18 cellular contexts compared by ENCODE assay signal in genomic region chr15:51939216-51939615, GRCh38.
"Had no signal": no experiment of that assay in that cellular context is flagged by ENCODE, and none has a peak within 500 bp of the region (broad histone marks: within the 10 kb centered on the region; RNA-seq: fewer than 3 reads in every experiment).

No MANE protein-coding gene starts in this region.

- H3K4me3 ChIP-seq: breast epithelium, dorsolateral prefrontal cortex, left lung had no signal

- H3K36me3 ChIP-seq: breast epithelium had no signal

- H3K4me3 Mint-ChIP-seq: activated CD8-positive, alpha-beta memory T cell treated with anti-CD3 and anti-CD28 coated beads, Interleukin-2, amount 10 ng/mL, durations not matched to agents 7 days and 5 days; activated naive CD8-positive, alpha-beta T cell; natural killer cell; stimulated activated effector memory CD8-positive, alpha-beta T cell treated with anti-CD3 and anti-CD28 coated beads, Interleukin-12 subunit alpha, Interleukin-12 subunit beta, amount 100 ng/mL, for 72 hours; T-cell had no signal

- H3K27ac ChIP-seq: breast epithelium, foreskin keratinocyte, left lung had no signal

- H3K27me3 Mint-ChIP-seq: activated CD8-positive, alpha-beta memory T cell treated with anti-CD3 and anti-CD28 coated beads, Interleukin-2, amount 10 ng/mL, durations not matched to agents 7 days and 5 days; activated naive CD8-positive, alpha-beta T cell; T-cell had no signal

- DNase-seq: activated CD4-positive, alpha-beta T cell treated with anti-CD3 and anti-CD28 coated beads, Interleukin-2, amount 50 U/mL, for 4 hours; activated CD4-positive, CD25-positive, alpha-beta regulatory T cell treated with anti-CD3 and anti-CD28 coated beads, Interleukin-2, amount 50 U/mL, for 72 hours; activated CD8-positive, alpha-beta memory T cell treated with anti-CD3 and anti-CD28 coated beads, Interleukin-2, amount 10 ng/mL, durations not matched to agents 7 days and 5 days; activated gamma-delta T cell; cerebellar nuclear complex; foreskin keratinocyte; glutamatergic neuron; kidney; left lung; mesenchymal stem cell; natural killer cell; retina; T-cell; T-helper 9 cell had no signal

- ATAC-seq: activated CD8-positive, alpha-beta memory T cell treated with anti-CD3 and anti-CD28 coated beads, Interleukin-2, amount 10 ng/mL, durations not matched to agents 7 days and 5 days; foreskin keratinocyte; left lung; natural killer cell; stimulated activated effector memory CD8-positive, alpha-beta T cell treated with anti-CD3 and anti-CD28 coated beads, Interleukin-12 subunit alpha, Interleukin-12 subunit beta, amount 100 ng/mL, for 72 hours; T-cell had no signal

- H3K27ac Mint-ChIP-seq: activated CD8-positive, alpha-beta memory T cell treated with anti-CD3 and anti-CD28 coated beads, Interleukin-2, amount 10 ng/mL, durations not matched to agents 7 days and 5 days; activated naive CD8-positive, alpha-beta T cell; natural killer cell; stimulated activated effector memory CD8-positive, alpha-beta T cell treated with anti-CD3 and anti-CD28 coated beads, Interleukin-12 subunit alpha, Interleukin-12 subunit beta, amount 100 ng/mL, for 72 hours; T-cell had no signal

- H3K27me3 ChIP-seq: breast epithelium, dorsolateral prefrontal cortex, foreskin keratinocyte, left lung had no signal

- H3K9me3 Mint-ChIP-seq: natural killer cell; stimulated activated effector memory CD8-positive, alpha-beta T cell treated with anti-CD3 and anti-CD28 coated beads, Interleukin-12 subunit alpha, Interleukin-12 subunit beta, amount 100 ng/mL, for 72 hours; T-cell had no signal

- H3K9me3 ChIP-seq: breast epithelium, left lung had no signal

- H3K4me1 ChIP-seq: breast epithelium, foreskin keratinocyte, left lung had no signal

- H3K36me3 Mint-ChIP-seq: activated naive CD8-positive, alpha-beta T cell had no signal
